8 cellular contexts compared by ENCODE assay signal in genomic region chr7:3722396-3722846, GRCh38.
DNase-seq lines count a peak whose midpoint lies in the region; ATAC-seq and TF ChIP-seq lines count a peak whose summit lies in the region.

No MANE protein-coding gene starts in this region.

- ATAC-seq in GM21723 (IDR thresholded peaks at IDR 0.05; ENCODE audit: unreplicated experiment) (no peak), HG03025 (IDR thresholded peaks at IDR 0.05; ENCODE audit: low FRiP score, unreplicated experiment) (no peak), PC-3 (no peak)

- no peaks in the 10 kb centered on the region for H3K9me3 Mint-ChIP-seq in mesothelial cell of epicardium

- no peak overlapping the region for H3K27ac ChIP-seq in PC-3 (ENCODE audit: low read length)

- H3K4me1 ChIP-seq in PC-3 (ENCODE audit: insufficient read depth, low read length): no peaks in the 10 kb centered on the region

- no peaks in the 10 kb centered on the region for H3K36me3 ChIP-seq in PC-3 (ENCODE audit: low read depth, low read length)

- H3K4me3 Mint-ChIP-seq in mesothelial cell of epicardium: no peak overlapping the region

- H3K27me3 Mint-ChIP-seq in mesothelial cell of epicardium (ENCODE audit: low read depth): no peaks in the 10 kb centered on the region

- no peak overlapping the region for H3K4me2 ChIP-seq in PC-3 (ENCODE audit: low read length)

- no peak overlapping the region for H2AFZ ChIP-seq in PC-3 (ENCODE audit: low read length)

- no peaks in the 10 kb centered on the region for H3K79me2 ChIP-seq in PC-3 (ENCODE audit: low read length)

- H3F3A ChIP-seq in PC-3 (ENCODE audit: low read length, unreplicated experiment): no peaks in the 10 kb centered on the region

- no peaks in the 10 kb centered on the region for H3K36me3 Mint-ChIP-seq in mesothelial cell of epicardium

- H3K27me3 ChIP-seq in PC-3 (ENCODE audit: low read length): no peaks in the 10 kb centered on the region

- no TSS peak for BruUV-seq in PC-3 (replicated peaks; lab: Mats Ljungman, UMichigan)

- in situ Hi-C loops in ACHN (cut with HindIII; ENCODE audit: low pct_ligation_motif_present, low pct_unique_long_range_greater_than_20kb, low sequenced_read_pairs): no loop called here
- in situ Hi-C loops in G401 (cut with HindIII; ENCODE audit: low sequenced_read_pairs): no loop called here

- POLR2A ChIA-PET in PC-3 (lab: Charles Lee; ENCODE audit: unreplicated experiment): no interaction called here

- CTCF ChIA-PET in PC-3 (lab: Charles Lee): no interaction called here

- no peaks in the 10 kb centered on the region for H3K9me2 ChIP-seq in PC-3 (replicated peaks; ENCODE audit: low read length)

- intact Hi-C loops in PC-3 (cut with micrococcal nuclease): no loop called here

- peaks cover 15% of the 10 kb centered on the region for H3K4me1 Mint-ChIP-seq in mesothelial cell of epicardium

- TF ChIP-seq CTCF in mesothelial cell of epicardium (IDR thresholded peaks at IDR 0.05; ENCODE audit: unreplicated experiment) (no peak), PC-3 (conservative IDR thresholded peaks at IDR 0.05; ENCODE audit: low read depth, low read length) (no peak)

- DNase-seq in ACHN (peak; percentile 16), NCI-H146 treated with DMSO at 0.1 percent for 48 hours (lab: John Stamatoyannopoulos, UW; ENCODE audit: unreplicated experiment) (peak; percentile 83), astrocyte of the hippocampus (ENCODE audit: low read depth, low spot score) (peak; percentile 44), mesothelial cell of epicardium (ENCODE audit: low spot score in 2 of 2, unreplicated experiment in 2 of 2) (no peak), G401 (ENCODE audit: low spot score) (no peak), PC-3 (no peak)

- no peaks in the 10 kb centered on the region for H4K20me1 ChIP-seq in PC-3 (ENCODE audit: low read length)

- peak overlapping the region; percentile 45 for H3K27ac Mint-ChIP-seq in mesothelial cell of epicardium

- H3K9me3 ChIP-seq in PC-3 (ENCODE audit: low read length): no peaks in the 10 kb centered on the region

- no peak overlapping the region for H3K9ac ChIP-seq in PC-3 (ENCODE audit: low read length)

- H3K4me3 ChIP-seq in PC-3 (ENCODE audit: low read length): no peak overlapping the region

Comparison
In these comparisons a context has a peak if more than half of its experiments do, and no peak if none do; other contexts are left out.
1. DNase-seq: peak in ACHN (single experiment), NCI-H146 treated with DMSO at 0.1 percent for 48 hours (single experiment) and astrocyte of the hippocampus (single experiment); none in mesothelial cell of epicardium (0 of 2), G401 (single experiment) and PC-3 (single experiment).